Comparison of ENCODE assay signal across 8 cellular contexts in the genomic region with DNA sequence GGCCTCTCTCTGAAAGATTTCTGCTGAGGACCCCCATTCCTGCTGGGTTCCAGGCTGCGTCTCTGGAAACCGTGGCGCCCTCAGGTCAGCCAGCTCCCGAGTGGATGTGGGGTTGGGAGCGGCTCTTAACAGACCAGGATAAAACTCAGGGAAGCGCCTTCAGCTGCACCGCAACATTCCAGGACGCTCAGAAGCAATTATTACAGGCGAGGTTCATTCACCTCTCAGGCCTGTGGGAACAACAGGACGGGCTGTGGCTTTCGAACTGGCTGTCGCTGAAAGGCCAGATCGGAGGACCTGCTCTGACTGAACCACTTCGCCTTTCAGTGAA. TPM values are rescaled to one million over a fixed set of nuclear protein-coding genes. Genes with fewer than 3 reads are reported as not detected.
DNase-seq lines count a peak whose midpoint lies in the region; ATAC-seq and TF ChIP-seq lines count a peak whose summit lies in the region.

No MANE protein-coding gene starts in this region.

- peak overlapping the region; percentile 91 to 96 for H3K4me3 Mint-ChIP-seq in H9
- H3K4me3 Mint-ChIP-seq in activated T-helper 2 cell treated with anti-CD3 and anti-CD28 coated beads, Interferon-gamma antibody, Interleukin-2, Interleukin-4, amounts not matched to agents 10 μg/mL and 5 μg/mL and 100 μg/mL, durations not matched to agents 14 hours and 24 hours and 36 hours (ENCODE audit: low read depth) = peak overlapping the region; percentile 89

- peaks cover 22% of the 10 kb centered on the region for H3K27me3 Mint-ChIP-seq in H9 (ENCODE audit: low read depth)
- H3K27me3 Mint-ChIP-seq in activated T-helper 2 cell treated with anti-CD3 and anti-CD28 coated beads, Interferon-gamma antibody, Interleukin-2, Interleukin-4, amounts not matched to agents 10 μg/mL and 5 μg/mL and 100 μg/mL, durations not matched to agents 14 hours and 24 hours and 36 hours (ENCODE audit: low read depth) = peaks cover 21% of the 10 kb centered on the region

- H3K36me3 Mint-ChIP-seq in H9 (ENCODE audit: insufficient read depth in 1 of 3, low read depth in 3 of 3) = no peaks in the 10 kb centered on the region; a peak in 2 of 7 replicates
- H3K36me3 Mint-ChIP-seq in activated T-helper 2 cell treated with anti-CD3 and anti-CD28 coated beads, Interferon-gamma antibody, Interleukin-2, Interleukin-4, amounts not matched to agents 10 μg/mL and 5 μg/mL and 100 μg/mL, durations not matched to agents 14 hours and 24 hours and 36 hours (ENCODE audit: low read depth) = no peaks in the 10 kb centered on the region

- H3K56ac ChIP-seq in H9 (ENCODE audit: insufficient read length, low read depth, low read length) = no peak overlapping the region

- no peak overlapping the region for H2BK12ac ChIP-seq in H9 (ENCODE audit: insufficient read length, low read depth, low read length)

- H2BK20ac ChIP-seq in H9 (ENCODE audit: low read depth, low read length, poor library complexity, severe bottlenecking) = no peak overlapping the region

- H3K27ac ChIP-seq in H9 (ENCODE audit: insufficient read length, low read depth, low read length) (no peak overlapping the region), skin epidermis (peak overlapping the region in 19 of 21 experiments; percentile 44 to 86 (median 71))

- H3K4me2 ChIP-seq in H9 (ENCODE audit: insufficient read depth, insufficient read length, low read length) = peak overlapping the region; percentile 79

- no peak overlapping the region for H2BK5ac ChIP-seq in H9 (ENCODE audit: insufficient read length, low read length)

- no peak for DNase-seq in H9
- no peak for DNase-seq in activated T-helper 2 cell treated with anti-CD3 and anti-CD28 coated beads, Interferon-gamma antibody, Interleukin-2, Interleukin-4, amounts not matched to agents 10 μg/mL and 5 μg/mL and 100 μg/mL, durations not matched to agents 14 hours and 24 hours and 36 hours (ENCODE audit: low spot score)
- DNase-seq in activated CD4-positive, CD25-positive, alpha-beta regulatory T cell (lab: John Stamatoyannopoulos, UW) = no peak
- no peak for DNase-seq in activated gamma-delta T cell (lab: John Stamatoyannopoulos, UW)

- no peaks in the 10 kb centered on the region for H3K36me3 ChIP-seq in iPS-15b (ENCODE audit: control insufficient read depth, insufficient read depth, low read length)

- no peak overlapping the region for H3T11ph ChIP-seq in H9 (ENCODE audit: low read length)

- H3K4me1 ChIP-seq in H9 (ENCODE audit: insufficient read depth, low read length) (no peaks in the 10 kb centered on the region), iPS-15b (ENCODE audit: control insufficient read depth, insufficient read depth, low read length) (no peaks in the 10 kb centered on the region)

- H3K79me1 ChIP-seq in H9 (ENCODE audit: insufficient read depth, low read depth, low read length, poor library complexity, severe bottlenecking) = no peaks in the 10 kb centered on the region

- no peaks in the 10 kb centered on the region for H3K9me3 Mint-ChIP-seq in H9
- no peaks in the 10 kb centered on the region for H3K9me3 Mint-ChIP-seq in activated T-helper 2 cell treated with anti-CD3 and anti-CD28 coated beads, Interferon-gamma antibody, Interleukin-2, Interleukin-4, amounts not matched to agents 10 μg/mL and 5 μg/mL and 100 μg/mL, durations not matched to agents 14 hours and 24 hours and 36 hours

- H3K27me3 ChIP-seq in H9 (ENCODE audit: insufficient read depth, low read length) (no peaks in the 10 kb centered on the region), iPS-15b (ENCODE audit: control insufficient read depth, insufficient read depth, low read length) (peaks cover 30% of the 10 kb centered on the region)

- TF ChIP-seq CTCF in H9 (conservative IDR thresholded peaks at IDR 0.05) = no peak

- H3K4me3 ChIP-seq in iPS-15b (ENCODE audit: low read depth, low read length) = peak overlapping the region; percentile 82
- H3K4me3 ChIP-seq in skin epidermis = peak overlapping the region; percentile 52 to 80 (median 68)

- H3K14ac ChIP-seq in H9 (ENCODE audit: insufficient read depth, low read length) = no peak overlapping the region

- no peak overlapping the region for H2AK5ac ChIP-seq in H9 (ENCODE audit: insufficient read length, low read length)

- no peak overlapping the region for H4K91ac ChIP-seq in H9 (ENCODE audit: insufficient read length, low read depth, low read length)

- H3K9ac ChIP-seq in H9 (ENCODE audit: extremely low read depth, insufficient read length, low read length) (no peak overlapping the region), iPS-15b (ENCODE audit: low read depth, low read length) (peak overlapping the region; percentile 41)

- H3K23me2 ChIP-seq in H9 (ENCODE audit: insufficient read length, low read depth, low read length, poor library complexity, severe bottlenecking) = peaks cover 10% of the 10 kb centered on the region

- peaks cover 10 to 14% of the 10 kb centered on the region in 2 experiments for H3K4me1 Mint-ChIP-seq in H9
- peaks cover 18% of the 10 kb centered on the region for H3K4me1 Mint-ChIP-seq in activated T-helper 2 cell treated with anti-CD3 and anti-CD28 coated beads, Interferon-gamma antibody, Interleukin-2, Interleukin-4, amounts not matched to agents 10 μg/mL and 5 μg/mL and 100 μg/mL, durations not matched to agents 14 hours and 24 hours and 36 hours (ENCODE audit: low read depth)

- intact Hi-C loops in activated T-helper 2 cell treated with anti-CD3 and anti-CD28 coated beads, Interferon-gamma antibody, Interleukin-2, Interleukin-4, amounts not matched to agents 10 μg/mL and 5 μg/mL and 100 μg/mL, durations not matched to agents 14 hours and 24 hours and 36 hours (cut with micrococcal nuclease) = loop anchor here (2.0 kb wide), 1 partner anchor 306 kb away; a partner anchor contains a TSS

- no peak overlapping the region for H3K4ac ChIP-seq in H9 (ENCODE audit: low read depth, low read length)

- H3K9me3 ChIP-seq in H9 (ENCODE audit: control insufficient read depth, low read depth, low read length) = no peaks in the 10 kb centered on the region
- no peaks in the 10 kb centered on the region for H3K9me3 ChIP-seq in iPS-15b (ENCODE audit: control insufficient read depth, insufficient read depth, low read length)

- no peak for ATAC-seq in HG03196 (IDR thresholded peaks at IDR 0.05; ENCODE audit: unreplicated experiment)
- no peak for ATAC-seq in HG02970 (IDR thresholded peaks at IDR 0.05; ENCODE audit: low FRiP score, unreplicated experiment)

- WGBS in H9 (ENCODE audit: extremely low coverage, insufficient read length, low lambda C conversion rate) = no CpG with 5 or more reads among the region's 14 CpGs

- H4K5ac ChIP-seq in H9 (ENCODE audit: insufficient read length, low read depth, low read length) = no peak overlapping the region

- H4K8ac ChIP-seq in H9 (replicated peaks; ENCODE audit: insufficient read length, low read depth, low read length) = no peak overlapping the region

- H3K27ac Mint-ChIP-seq in H9 = no peak overlapping the region; a peak in 1 of 7 replicates
- H3K27ac Mint-ChIP-seq in activated T-helper 2 cell treated with anti-CD3 and anti-CD28 coated beads, Interferon-gamma antibody, Interleukin-2, Interleukin-4, amounts not matched to agents 10 μg/mL and 5 μg/mL and 100 μg/mL, durations not matched to agents 14 hours and 24 hours and 36 hours = no peak overlapping the region

- no peaks in the 10 kb centered on the region for H3K79me2 ChIP-seq in H9 (ENCODE audit: insufficient read depth, low read length)

- H2BK15ac ChIP-seq in H9 (ENCODE audit: low read depth, low read length) = no peak overlapping the region

- H3K23ac ChIP-seq in H9 (ENCODE audit: insufficient read length, low read depth, low read length) = no peak overlapping the region

- no peak overlapping the region for H3K18ac ChIP-seq in H9 (ENCODE audit: insufficient read length, low read depth, low read length)

- no peaks in the 10 kb centered on the region for H4K20me1 ChIP-seq in H9 (ENCODE audit: control insufficient read depth, insufficient read depth, insufficient read length)

- H2BK120ac ChIP-seq in H9 (ENCODE audit: low read depth, low read length, poor library complexity, severe bottlenecking) = no peak overlapping the region

- H2AFZ ChIP-seq in H9 (ENCODE audit: low read length) = no peak overlapping the region

RNA-seq across cellular contexts. Expression of a gene that starts 0.4 kb away (rescaled TPM):
- 11.7 and 15.8 TPM in 2 replicates for total RNA-seq in H9 (2021)
- total RNA-seq in activated T-helper 2 cell treated with anti-CD3 and anti-CD28 coated beads, Interferon-gamma antibody, Interleukin-2, Interleukin-4, amounts not matched to agents 10 μg/mL and 5 μg/mL and 100 μg/mL, durations not matched to agents 14 hours and 24 hours and 36 hours = 3.4 and 4.7 TPM in 2 replicates
